ENCODE assay signal across 13 cellular contexts in genomic region chr2:185583058-185583816, GRCh38.
DNase-seq lines count a peak whose midpoint lies in the region; ATAC-seq, FAIRE-seq and TF ChIP-seq lines count a peak whose summit lies in the region.
"Had no signal": no experiment of that assay in that cellular context is flagged by ENCODE, and none has a peak within 500 bp of the region (broad histone marks: within the 10 kb centered on the region; RNA-seq: fewer than 3 reads in every experiment).

No MANE protein-coding gene starts in this region.

- TF ChIP-seq POLR2A in GM12892 (IDR thresholded peaks at IDR 0.05; ENCODE audit: low read depth, low read length), result no peak

- no peaks in the 10 kb centered on the region for H3K36me3 Mint-ChIP-seq in stimulated activated effector memory CD8-positive, alpha-beta T cell treated with anti-CD3 and anti-CD28 coated beads, Interleukin-12 subunit alpha, Interleukin-12 subunit beta, amount 100 ng/mL, for 72 hours
- peaks cover 0 to 4% (median 2%) of the 10 kb centered on the region in 3 donors for H3K36me3 Mint-ChIP-seq in naive thymus-derived CD8-positive, alpha-beta T cell

- peaks cover 10% of the 10 kb centered on the region for H3K9me3 Mint-ChIP-seq in stimulated activated effector memory CD8-positive, alpha-beta T cell treated with anti-CD3 and anti-CD28 coated beads, Interleukin-12 subunit alpha, Interleukin-12 subunit beta, amount 100 ng/mL, for 72 hours
- peaks cover 2 to 29% (median 15%) of the 10 kb centered on the region in 9 donors for H3K9me3 Mint-ChIP-seq in naive thymus-derived CD8-positive, alpha-beta T cell

- TF ChIP-seq CTCF in RWPE1 (conservative IDR thresholded peaks at IDR 0.05; ENCODE audit: low read depth) (no peak), foreskin keratinocyte (conservative IDR thresholded peaks at IDR 0.05) (no peak)

- no peak overlapping the region for H3K27ac Mint-ChIP-seq in stimulated activated effector memory CD8-positive, alpha-beta T cell treated with anti-CD3 and anti-CD28 coated beads, Interleukin-12 subunit alpha, Interleukin-12 subunit beta, amount 100 ng/mL, for 72 hours
- H3K27ac Mint-ChIP-seq in naive thymus-derived CD8-positive, alpha-beta T cell, result no peak overlapping the region

- no peak overlapping the region for H3K4me3 Mint-ChIP-seq in stimulated activated effector memory CD8-positive, alpha-beta T cell treated with anti-CD3 and anti-CD28 coated beads, Interleukin-12 subunit alpha, Interleukin-12 subunit beta, amount 100 ng/mL, for 72 hours
- H3K4me3 Mint-ChIP-seq in naive thymus-derived CD8-positive, alpha-beta T cell, result no peak overlapping the region

- peak overlapping the region; percentile 77 for H3K27ac ChIP-seq in RWPE1
- H3K27ac ChIP-seq in foreskin keratinocyte, result no peak overlapping the region

- POLR2A ChIA-PET in RWPE1 (lab: Yijun Ruan, JAX; ENCODE audit: low non-redundant PET), result no interaction called here
- POLR2A ChIA-PET in naive thymus-derived CD8-positive, alpha-beta T cell (lab: Charles Lee), result no interaction called here

- H3K27me3 ChIP-seq in foreskin keratinocyte, result no peaks in the 10 kb centered on the region

- no peaks in the 10 kb centered on the region for H3K4me1 ChIP-seq in foreskin keratinocyte

- CTCF ChIA-PET in RWPE1 (lab: Yijun Ruan, JAX), result no interaction called here

- H3K27me3 Mint-ChIP-seq in naive thymus-derived CD8-positive, alpha-beta T cell, result no peaks in the 10 kb centered on the region
- H3K27me3 Mint-ChIP-seq: progenitor cell of endocrine pancreas had no signal

- DNase-seq in HK-2 (ENCODE audit: unreplicated experiment) (peak; percentile 75), RWPE1 (ENCODE audit: low spot score) (peak; percentile 82), foreskin keratinocyte (peak; percentile 89 to 96), GM12892 (ENCODE audit: insufficient read length) (no peak), putamen (ENCODE audit: low spot score) (no peak)
- DNase-seq in stimulated activated effector memory CD8-positive, alpha-beta T cell treated with anti-CD3 and anti-CD28 coated beads, Interleukin-12 subunit alpha, Interleukin-12 subunit beta, amount 100 ng/mL, for 72 hours (ENCODE audit: low spot score in 2 of 2), result no peak
- DNase-seq in naive thymus-derived CD8-positive, alpha-beta T cell, result no peak
- DNase-seq: hippocampal formation, KG1, NCI-H2081 treated with DMSO at 0.1 percent for 48 hours had no signal

- peak; percentile 95 for ATAC-seq in foreskin keratinocyte
- peak; percentile 16 for ATAC-seq in stimulated activated effector memory CD8-positive, alpha-beta T cell treated with anti-CD3 and anti-CD28 coated beads, Interleukin-12 subunit alpha, Interleukin-12 subunit beta, amount 100 ng/mL, for 72 hours
- no peak for ATAC-seq in naive thymus-derived CD8-positive, alpha-beta T cell

- no peak for FAIRE-seq in GM12892 (lab: Jason Lieb, UNC)
- FAIRE-seq: D721Med, GM19239 had no signal

- H3K4me1 Mint-ChIP-seq in stimulated activated effector memory CD8-positive, alpha-beta T cell treated with anti-CD3 and anti-CD28 coated beads, Interleukin-12 subunit alpha, Interleukin-12 subunit beta, amount 100 ng/mL, for 72 hours, result no peaks in the 10 kb centered on the region
- no peaks in the 10 kb centered on the region for H3K4me1 Mint-ChIP-seq in naive thymus-derived CD8-positive, alpha-beta T cell

Comparison
In these comparisons a context has a peak if more than half of its experiments do, and no peak if none do; other contexts are left out.
1. DNase-seq: peak in HK-2 (single experiment), RWPE1 (single experiment) and foreskin keratinocyte (2 of 2); none in stimulated activated effector memory CD8-positive, alpha-beta T cell treated with anti-CD3 and anti-CD28 coated beads, Interleukin-12 subunit alpha, Interleukin-12 subunit beta, amount 100 ng/mL, for 72 hours (0 of 2), naive thymus-derived CD8-positive, alpha-beta T cell (0 of 10), GM12892 (single experiment) and putamen (single experiment).
2. ATAC-seq: peak in foreskin keratinocyte (single experiment) and stimulated activated effector memory CD8-positive, alpha-beta T cell treated with anti-CD3 and anti-CD28 coated beads, Interleukin-12 subunit alpha, Interleukin-12 subunit beta, amount 100 ng/mL, for 72 hours (single experiment); none in naive thymus-derived CD8-positive, alpha-beta T cell (0 of 2).